Comparison of ENCODE assay signal across 1 cellular context in the genomic region with DNA sequence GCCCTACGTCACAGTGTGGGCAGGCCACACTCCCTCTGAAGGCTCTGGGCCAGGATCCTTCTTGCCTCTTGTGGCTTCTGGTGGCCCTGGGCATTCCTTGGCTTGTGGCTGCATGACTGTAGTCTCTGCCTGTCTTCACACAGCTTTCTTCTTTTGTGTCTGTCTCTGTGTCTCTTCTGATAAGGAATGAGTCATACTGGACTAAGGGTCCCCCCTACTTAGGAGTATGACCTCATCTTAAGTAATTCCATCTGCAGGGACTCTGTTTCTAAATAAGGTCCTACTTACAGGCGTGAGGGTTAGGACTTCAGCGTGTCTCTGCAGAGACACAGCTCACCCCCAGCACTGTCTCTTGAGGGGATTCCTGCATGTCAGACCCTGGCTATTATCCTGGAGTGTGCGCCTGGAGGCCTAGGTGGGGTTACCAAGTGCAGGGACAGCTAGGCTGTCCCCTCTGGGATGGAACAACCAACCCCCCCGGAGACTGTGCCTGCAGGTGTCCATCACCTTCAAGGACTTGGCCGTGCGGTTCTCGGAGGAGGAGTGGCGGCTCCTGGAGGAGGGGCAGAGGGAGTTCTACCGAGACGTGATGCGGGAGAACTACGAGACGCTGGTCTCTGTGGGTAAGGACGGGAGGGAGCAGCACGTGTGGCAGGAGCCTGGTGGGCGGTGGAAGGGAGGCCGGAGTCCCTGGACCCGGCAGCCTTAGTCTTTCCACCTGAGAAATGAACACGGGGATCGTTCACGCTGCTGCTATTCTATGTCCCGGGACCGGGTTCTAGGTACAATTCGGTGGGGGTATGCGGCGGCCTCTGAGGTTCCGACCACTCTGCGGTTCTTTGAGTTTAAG.
A peak's percentile ranks its signal among the peaks of the same experiment; 100 is the strongest.
TF ChIP-seq lines count a peak whose summit lies in the region.

No MANE protein-coding gene starts in this region.

TF ChIP-seq in K562, 482 proteins besides CTCF, POLR2A, EP300 and RAD21 (continued from another document and continues in another):
- TF ChIP-seq, protein P1, sequence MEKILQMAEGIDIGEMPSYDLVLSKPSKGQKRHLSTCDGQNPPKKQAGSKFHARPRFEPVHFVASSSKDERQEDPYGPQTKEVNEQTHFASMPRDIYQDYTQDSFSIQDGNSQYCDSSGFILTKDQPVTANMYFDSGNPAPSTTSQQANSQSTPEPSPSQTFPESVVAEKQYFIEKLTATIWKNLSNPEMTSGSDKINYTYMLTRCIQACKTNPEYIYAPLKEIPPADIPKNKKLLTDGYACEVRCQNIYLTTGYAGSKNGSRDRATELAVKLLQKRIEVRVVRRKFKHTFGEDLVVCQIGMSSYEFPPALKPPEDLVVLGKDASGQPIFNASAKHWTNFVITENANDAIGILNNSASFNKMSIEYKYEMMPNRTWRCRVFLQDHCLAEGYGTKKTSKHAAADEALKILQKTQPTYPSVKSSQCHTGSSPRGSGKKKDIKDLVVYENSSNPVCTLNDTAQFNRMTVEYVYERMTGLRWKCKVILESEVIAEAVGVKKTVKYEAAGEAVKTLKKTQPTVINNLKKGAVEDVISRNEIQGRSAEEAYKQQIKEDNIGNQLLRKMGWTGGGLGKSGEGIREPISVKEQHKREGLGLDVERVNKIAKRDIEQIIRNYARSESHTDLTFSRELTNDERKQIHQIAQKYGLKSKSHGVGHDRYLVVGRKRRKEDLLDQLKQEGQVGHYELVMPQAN (IDR thresholded peaks at IDR 0.05; ENCODE audit: borderline replicate concordance): no peak
- TF ChIP-seq BRD4 (IDR thresholded peaks at IDR 0.05): no peak
- 0 out of 4 replicates have a peak, but pooled peaks of 1 of the 2 experiments have one; percentile 17 for TF ChIP-seq SIN3A (IDR thresholded peaks at IDR 0.05; ENCODE audit: borderline replicate concordance in 2 of 2, control insufficient read depth in 1 of 2, low read depth in 2 of 2, low read length in 2 of 2)
- TF ChIP-seq POLR2AphosphoS5 (IDR thresholded peaks at IDR 0.05; ENCODE audit: control insufficient read depth, insufficient read depth, low read depth, low read length): peak; percentile 91
- TF ChIP-seq, protein P2, sequence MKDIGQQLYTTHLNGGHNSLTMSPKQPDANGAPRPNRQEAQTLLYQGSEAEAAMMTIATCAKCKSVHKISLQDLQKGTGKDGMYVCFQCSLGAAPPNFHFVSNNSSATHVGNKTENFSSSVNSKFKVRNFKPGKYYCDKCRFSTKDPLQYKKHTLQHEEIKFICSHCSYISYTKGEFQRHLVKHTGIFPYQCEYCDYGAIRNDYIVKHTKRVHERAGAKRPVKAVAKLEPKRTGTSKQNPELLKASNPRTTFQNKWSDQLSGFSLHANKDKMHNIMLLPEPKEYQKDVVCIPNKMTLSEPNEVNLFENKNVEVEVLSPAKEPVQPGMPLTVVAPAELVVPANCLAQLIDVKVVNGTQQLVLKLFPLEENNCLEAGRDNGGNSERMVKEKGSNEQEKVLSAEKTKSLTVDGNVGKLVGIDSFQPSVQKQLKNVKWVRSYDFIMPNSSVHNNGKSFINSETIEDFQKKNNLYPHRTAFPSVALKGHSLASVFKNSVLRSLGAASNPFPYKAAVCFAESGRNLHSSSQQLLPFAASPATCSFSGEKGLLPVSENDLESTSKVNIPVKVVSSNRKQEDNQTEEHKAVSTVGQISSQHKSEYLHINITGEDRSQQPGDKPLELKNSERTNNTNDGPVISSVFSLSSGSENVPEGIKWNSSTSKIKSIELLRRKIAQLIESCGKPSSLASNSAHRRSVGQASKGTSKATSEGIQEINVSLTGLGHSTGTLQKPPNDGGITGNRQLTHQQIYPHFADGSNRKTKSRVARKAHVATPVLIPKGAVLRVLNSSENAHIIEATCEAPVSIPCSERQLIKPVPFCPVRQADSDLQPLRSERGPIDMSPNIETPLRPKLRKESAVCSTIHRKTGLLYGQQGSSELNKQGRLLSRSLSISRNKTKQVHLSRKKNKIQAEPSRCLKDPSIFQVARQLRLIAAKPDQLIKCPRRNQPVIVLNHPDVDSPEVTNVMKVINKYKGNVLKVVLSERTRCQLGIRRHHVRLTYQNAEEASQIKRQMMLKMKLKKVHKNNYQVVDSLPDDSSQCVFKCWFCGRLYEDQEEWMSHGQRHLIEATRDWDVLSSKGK (CRISPR knock-in tag; IDR thresholded peaks at IDR 0.05): no peak
- TF ChIP-seq RUNX1 (IDR thresholded peaks at IDR 0.05; ENCODE audit: low read depth): 0 out of 2 replicates have a peak, but pooled peaks have one; percentile 46
- TF ChIP-seq, protein P3, sequence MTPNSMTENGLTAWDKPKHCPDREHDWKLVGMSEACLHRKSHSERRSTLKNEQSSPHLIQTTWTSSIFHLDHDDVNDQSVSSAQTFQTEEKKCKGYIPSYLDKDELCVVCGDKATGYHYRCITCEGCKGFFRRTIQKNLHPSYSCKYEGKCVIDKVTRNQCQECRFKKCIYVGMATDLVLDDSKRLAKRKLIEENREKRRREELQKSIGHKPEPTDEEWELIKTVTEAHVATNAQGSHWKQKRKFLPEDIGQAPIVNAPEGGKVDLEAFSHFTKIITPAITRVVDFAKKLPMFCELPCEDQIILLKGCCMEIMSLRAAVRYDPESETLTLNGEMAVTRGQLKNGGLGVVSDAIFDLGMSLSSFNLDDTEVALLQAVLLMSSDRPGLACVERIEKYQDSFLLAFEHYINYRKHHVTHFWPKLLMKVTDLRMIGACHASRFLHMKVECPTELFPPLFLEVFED (CRISPR knock-in tag; conservative IDR thresholded peaks at IDR 0.05): no peak
- peak; percentile 100 for TF ChIP-seq DPF2 (IDR thresholded peaks at IDR 0.05)
- TF ChIP-seq TARDBP (IDR thresholded peaks at IDR 0.05): 0 out of 2 replicates have a peak, but pooled peaks have one; percentile 76
- TF ChIP-seq, protein P4, sequence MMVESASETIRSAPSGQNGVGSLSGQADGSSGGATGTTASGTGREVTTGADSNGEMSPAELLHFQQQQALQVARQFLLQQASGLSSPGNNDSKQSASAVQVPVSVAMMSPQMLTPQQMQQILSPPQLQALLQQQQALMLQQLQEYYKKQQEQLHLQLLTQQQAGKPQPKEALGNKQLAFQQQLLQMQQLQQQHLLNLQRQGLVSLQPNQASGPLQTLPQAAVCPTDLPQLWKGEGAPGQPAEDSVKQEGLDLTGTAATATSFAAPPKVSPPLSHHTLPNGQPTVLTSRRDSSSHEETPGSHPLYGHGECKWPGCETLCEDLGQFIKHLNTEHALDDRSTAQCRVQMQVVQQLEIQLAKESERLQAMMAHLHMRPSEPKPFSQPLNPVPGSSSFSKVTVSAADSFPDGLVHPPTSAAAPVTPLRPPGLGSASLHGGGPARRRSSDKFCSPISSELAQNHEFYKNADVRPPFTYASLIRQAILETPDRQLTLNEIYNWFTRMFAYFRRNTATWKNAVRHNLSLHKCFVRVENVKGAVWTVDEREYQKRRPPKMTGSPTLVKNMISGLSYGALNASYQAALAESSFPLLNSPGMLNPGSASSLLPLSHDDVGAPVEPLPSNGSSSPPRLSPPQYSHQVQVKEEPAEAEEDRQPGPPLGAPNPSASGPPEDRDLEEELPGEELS (CRISPR knock-in tag; IDR thresholded peaks at IDR 0.05; ENCODE audit: borderline replicate concordance): no peak
- TF ChIP-seq ZNF77 (CRISPR knock-in tag; IDR thresholded peaks at IDR 0.05): no peak
- TF ChIP-seq HEY1 (CRISPR knock-in tag; IDR thresholded peaks at IDR 0.05; ENCODE audit: borderline replicate concordance): no peak
- peak; percentile 98 for TF ChIP-seq SOX6 (IDR thresholded peaks at IDR 0.05)
- TF ChIP-seq, protein P5, sequence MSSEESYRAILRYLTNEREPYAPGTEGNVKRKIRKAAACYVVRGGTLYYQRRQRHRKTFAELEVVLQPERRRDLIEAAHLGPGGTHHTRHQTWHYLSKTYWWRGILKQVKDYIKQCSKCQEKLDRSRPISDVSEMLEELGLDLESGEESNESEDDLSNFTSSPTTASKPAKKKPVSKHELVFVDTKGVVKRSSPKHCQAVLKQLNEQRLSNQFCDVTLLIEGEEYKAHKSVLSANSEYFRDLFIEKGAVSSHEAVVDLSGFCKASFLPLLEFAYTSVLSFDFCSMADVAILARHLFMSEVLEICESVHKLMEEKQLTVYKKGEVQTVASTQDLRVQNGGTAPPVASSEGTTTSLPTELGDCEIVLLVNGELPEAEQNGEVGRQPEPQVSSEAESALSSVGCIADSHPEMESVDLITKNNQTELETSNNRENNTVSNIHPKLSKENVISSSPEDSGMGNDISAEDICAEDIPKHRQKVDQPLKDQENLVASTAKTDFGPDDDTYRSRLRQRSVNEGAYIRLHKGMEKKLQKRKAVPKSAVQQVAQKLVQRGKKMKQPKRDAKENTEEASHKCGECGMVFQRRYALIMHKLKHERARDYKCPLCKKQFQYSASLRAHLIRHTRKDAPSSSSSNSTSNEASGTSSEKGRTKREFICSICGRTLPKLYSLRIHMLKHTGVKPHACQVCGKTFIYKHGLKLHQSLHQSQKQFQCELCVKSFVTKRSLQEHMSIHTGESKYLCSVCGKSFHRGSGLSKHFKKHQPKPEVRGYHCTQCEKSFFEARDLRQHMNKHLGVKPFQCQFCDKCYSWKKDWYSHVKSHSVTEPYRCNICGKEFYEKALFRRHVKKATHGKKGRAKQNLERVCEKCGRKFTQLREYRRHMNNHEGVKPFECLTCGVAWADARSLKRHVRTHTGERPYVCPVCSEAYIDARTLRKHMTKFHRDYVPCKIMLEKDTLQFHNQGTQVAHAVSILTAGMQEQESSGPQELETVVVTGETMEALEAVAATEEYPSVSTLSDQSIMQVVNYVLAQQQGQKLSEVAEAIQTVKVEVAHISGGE (CRISPR knock-in tag; IDR thresholded peaks at IDR 0.05): 0 out of 6 replicates have a peak, but pooled peaks of 1 of the 3 experiments have one; percentile 44
- peak in 1 of 2 experiments; percentile 0; a peak in 1 of 4 replicates for TF ChIP-seq FOXA3 (CRISPR knock-in tag; conservative IDR thresholded peaks at IDR 0.05 in 1 of 2, IDR thresholded peaks at IDR 0.05 in 1 of 2)
- peak in 1 of 2 experiments; percentile 98; a peak in 3 of 4 replicates for TF ChIP-seq RCOR1 (IDR thresholded peaks at IDR 0.05; ENCODE audit: borderline replicate concordance in 1 of 2, low read depth in 2 of 2, low read length in 2 of 2)
- TF ChIP-seq, protein P6, sequence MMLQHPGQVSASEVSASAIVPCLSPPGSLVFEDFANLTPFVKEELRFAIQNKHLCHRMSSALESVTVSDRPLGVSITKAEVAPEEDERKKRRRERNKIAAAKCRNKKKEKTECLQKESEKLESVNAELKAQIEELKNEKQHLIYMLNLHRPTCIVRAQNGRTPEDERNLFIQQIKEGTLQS (IDR thresholded peaks at IDR 0.05): peak; percentile 100
- TF ChIP-seq, protein P6 (CRISPR knock-in tag; conservative IDR thresholded peaks at IDR 0.05): peak; percentile 100
- TF ChIP-seq RBM17 (IDR thresholded peaks at IDR 0.05; ENCODE audit: borderline replicate concordance, low read depth, low read length): no peak
- TF ChIP-seq TGIF2 (CRISPR knock-in tag; IDR thresholded peaks at IDR 0.05): no peak
- peak; percentile 69 for TF ChIP-seq BRD9 (IDR thresholded peaks at IDR 0.05; ENCODE audit: low read depth, partially characterized antibody)
- TF ChIP-seq, protein P7, sequence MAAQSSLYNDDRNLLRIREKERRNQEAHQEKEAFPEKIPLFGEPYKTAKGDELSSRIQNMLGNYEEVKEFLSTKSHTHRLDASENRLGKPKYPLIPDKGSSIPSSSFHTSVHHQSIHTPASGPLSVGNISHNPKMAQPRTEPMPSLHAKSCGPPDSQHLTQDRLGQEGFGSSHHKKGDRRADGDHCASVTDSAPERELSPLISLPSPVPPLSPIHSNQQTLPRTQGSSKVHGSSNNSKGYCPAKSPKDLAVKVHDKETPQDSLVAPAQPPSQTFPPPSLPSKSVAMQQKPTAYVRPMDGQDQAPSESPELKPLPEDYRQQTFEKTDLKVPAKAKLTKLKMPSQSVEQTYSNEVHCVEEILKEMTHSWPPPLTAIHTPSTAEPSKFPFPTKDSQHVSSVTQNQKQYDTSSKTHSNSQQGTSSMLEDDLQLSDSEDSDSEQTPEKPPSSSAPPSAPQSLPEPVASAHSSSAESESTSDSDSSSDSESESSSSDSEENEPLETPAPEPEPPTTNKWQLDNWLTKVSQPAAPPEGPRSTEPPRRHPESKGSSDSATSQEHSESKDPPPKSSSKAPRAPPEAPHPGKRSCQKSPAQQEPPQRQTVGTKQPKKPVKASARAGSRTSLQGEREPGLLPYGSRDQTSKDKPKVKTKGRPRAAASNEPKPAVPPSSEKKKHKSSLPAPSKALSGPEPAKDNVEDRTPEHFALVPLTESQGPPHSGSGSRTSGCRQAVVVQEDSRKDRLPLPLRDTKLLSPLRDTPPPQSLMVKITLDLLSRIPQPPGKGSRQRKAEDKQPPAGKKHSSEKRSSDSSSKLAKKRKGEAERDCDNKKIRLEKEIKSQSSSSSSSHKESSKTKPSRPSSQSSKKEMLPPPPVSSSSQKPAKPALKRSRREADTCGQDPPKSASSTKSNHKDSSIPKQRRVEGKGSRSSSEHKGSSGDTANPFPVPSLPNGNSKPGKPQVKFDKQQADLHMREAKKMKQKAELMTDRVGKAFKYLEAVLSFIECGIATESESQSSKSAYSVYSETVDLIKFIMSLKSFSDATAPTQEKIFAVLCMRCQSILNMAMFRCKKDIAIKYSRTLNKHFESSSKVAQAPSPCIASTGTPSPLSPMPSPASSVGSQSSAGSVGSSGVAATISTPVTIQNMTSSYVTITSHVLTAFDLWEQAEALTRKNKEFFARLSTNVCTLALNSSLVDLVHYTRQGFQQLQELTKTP (IDR thresholded peaks at IDR 0.05; ENCODE audit: low read depth in 1 of 2, partially characterized antibody in 2 of 2): peak; percentile 84 to 93
- peak; percentile 100 for TF ChIP-seq NBN (IDR thresholded peaks at IDR 0.05; ENCODE audit: low read depth)
- TF ChIP-seq ADNP (tag; IDR thresholded peaks at IDR 0.05): peak; percentile 98
- TF ChIP-seq GATA2 (CRISPR knock-in tag; IDR thresholded peaks at IDR 0.05): peak; percentile 82
- TF ChIP-seq E2F3 (CRISPR knock-in tag; IDR thresholded peaks at IDR 0.05): no peak
- TF ChIP-seq FOXJ3 (CRISPR knock-in tag; IDR thresholded peaks at IDR 0.05): no peak
- TF ChIP-seq, protein P8, sequence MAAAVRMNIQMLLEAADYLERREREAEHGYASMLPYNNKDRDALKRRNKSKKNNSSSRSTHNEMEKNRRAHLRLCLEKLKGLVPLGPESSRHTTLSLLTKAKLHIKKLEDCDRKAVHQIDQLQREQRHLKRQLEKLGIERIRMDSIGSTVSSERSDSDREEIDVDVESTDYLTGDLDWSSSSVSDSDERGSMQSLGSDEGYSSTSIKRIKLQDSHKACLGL (CRISPR knock-in tag; IDR thresholded peaks at IDR 0.05; ENCODE audit: borderline replicate concordance, poor library complexity, severe bottlenecking): no peak
